Comparison of ENCODE assay signal across 11 cellular contexts in genomic region chr18:63106727-63107126, GRCh38.
DNase-seq lines count a peak whose midpoint lies in the region; ATAC-seq and TF ChIP-seq lines count a peak whose summit lies in the region.
"Had no signal": no experiment of that assay in that cellular context is flagged by ENCODE, and none has a peak within 500 bp of the region (broad histone marks: within the 10 kb centered on the region; RNA-seq: fewer than 3 reads in every experiment).

No MANE protein-coding gene starts in this region.

- DNase-seq in GM13977 (ENCODE audit: low spot score) (peak; percentile 36), GM20000 (ENCODE audit: low spot score) (peak; percentile 24), Ammon's horn (ENCODE audit: low spot score) (no peak), GM19240 (ENCODE audit: insufficient read length, low spot score) (no peak), DMS79 treated with DMSO at 0.1 percent for 48 hours (lab: John Stamatoyannopoulos, UW) (no peak), progenitor cell of endocrine pancreas (ENCODE audit: low spot score, unreplicated experiment) (no peak)
- no peak for DNase-seq in activated CD8-positive, alpha-beta T cell treated with anti-CD3 and anti-CD28 coated beads for 36 hours
- DNase-seq: mesendoderm, NCI-H526 treated with DMSO at 0.1 percent for 48 hours, thyroid gland had no signal

- H3K27me3 Mint-ChIP-seq in activated CD8-positive, alpha-beta T cell treated with anti-CD3 and anti-CD28 coated beads for 36 hours: peaks cover 2% of the 10 kb centered on the region
- H3K27me3 Mint-ChIP-seq in progenitor cell of endocrine pancreas: no peaks in the 10 kb centered on the region

- peak overlapping the region; percentile 73 for H3K27ac Mint-ChIP-seq in activated CD8-positive, alpha-beta T cell treated with anti-CD3 and anti-CD28 coated beads for 36 hours
- H3K27ac Mint-ChIP-seq in progenitor cell of endocrine pancreas: no peak overlapping the region

- peaks cover 28% of the 10 kb centered on the region for H3K4me1 Mint-ChIP-seq in activated CD8-positive, alpha-beta T cell treated with anti-CD3 and anti-CD28 coated beads for 36 hours (ENCODE audit: low read depth)
- H3K4me1 Mint-ChIP-seq in progenitor cell of endocrine pancreas (ENCODE audit: low read depth): no peaks in the 10 kb centered on the region

- ATAC-seq in HG03066 (IDR thresholded peaks at IDR 0.05; ENCODE audit: low read depth, unreplicated experiment): peak; percentile 28
- peak; percentile 48 for ATAC-seq in activated CD8-positive, alpha-beta T cell treated with anti-CD3 and anti-CD28 coated beads for 36 hours

- intact Hi-C loops in activated CD8-positive, alpha-beta T cell treated with anti-CD3 and anti-CD28 coated beads for 36 hours (cut with micrococcal nuclease): no loop called here

- POLR2A ChIA-PET in activated CD8-positive, alpha-beta T cell treated with anti-CD3 and anti-CD28 coated beads for 36 hours (lab: Charles Lee): interaction anchor here (0.7 kb wide), 1 partner anchor 55 kb away, joined by 4 read pairs; no protein-coding TSS in a partner anchor

- in situ Hi-C loops in GM13977 (cut with MboI; ENCODE audit: low pct_unique_long_range_greater_than_20kb, low sequenced_read_pairs, unreplicated experiment): no loop called here

- H3K36me3 Mint-ChIP-seq in activated CD8-positive, alpha-beta T cell treated with anti-CD3 and anti-CD28 coated beads for 36 hours (ENCODE audit: low read depth): no peaks in the 10 kb centered on the region
- H3K36me3 Mint-ChIP-seq in progenitor cell of endocrine pancreas (ENCODE audit: insufficient read depth): no peaks in the 10 kb centered on the region

- no peaks in the 10 kb centered on the region for H3K9me3 Mint-ChIP-seq in activated CD8-positive, alpha-beta T cell treated with anti-CD3 and anti-CD28 coated beads for 36 hours
- H3K9me3 Mint-ChIP-seq in progenitor cell of endocrine pancreas (ENCODE audit: low read depth): no peaks in the 10 kb centered on the region

- TF ChIP-seq CTCF in GM13977 (IDR thresholded peaks at IDR 0.05; ENCODE audit: extremely low read depth, insufficient read depth, missing control alignments): no peak
- TF ChIP-seq CTCF in GM20000 (IDR thresholded peaks at IDR 0.05; ENCODE audit: extremely low read depth, missing control alignments): no peak
- no peak for TF ChIP-seq CTCF in activated CD8-positive, alpha-beta T cell treated with anti-CD3 and anti-CD28 coated beads for 36 hours (IDR thresholded peaks at IDR 0.05)
- no peak for TF ChIP-seq CTCF in progenitor cell of endocrine pancreas (IDR thresholded peaks at IDR 0.05; ENCODE audit: unreplicated experiment)

- CTCF ChIA-PET in activated CD8-positive, alpha-beta T cell treated with anti-CD3 and anti-CD28 coated beads for 36 hours (lab: Charles Lee): interaction anchor here (1.3 to 2.0 kb wide), 2 partner anchors 51 to 216 kb away, joined by 4 to 6 read pairs; no protein-coding TSS in a partner anchor

- peak overlapping the region; percentile 20 for H3K4me3 Mint-ChIP-seq in activated CD8-positive, alpha-beta T cell treated with anti-CD3 and anti-CD28 coated beads for 36 hours
- H3K4me3 Mint-ChIP-seq in progenitor cell of endocrine pancreas (ENCODE audit: low read depth): no peak overlapping the region

Comparison
In these comparisons a context has a peak if more than half of its experiments do, and no peak if none do; other contexts are left out.
1. DNase-seq: peak in GM13977 (single experiment) and GM20000 (single experiment); none in activated CD8-positive, alpha-beta T cell treated with anti-CD3 and anti-CD28 coated beads for 36 hours (single experiment), Ammon's horn (single experiment), GM19240 (single experiment), DMS79 treated with DMSO at 0.1 percent for 48 hours (single experiment) and progenitor cell of endocrine pancreas (single experiment).